ENCODE assay signal across 11 cellular contexts in the genomic region with DNA sequence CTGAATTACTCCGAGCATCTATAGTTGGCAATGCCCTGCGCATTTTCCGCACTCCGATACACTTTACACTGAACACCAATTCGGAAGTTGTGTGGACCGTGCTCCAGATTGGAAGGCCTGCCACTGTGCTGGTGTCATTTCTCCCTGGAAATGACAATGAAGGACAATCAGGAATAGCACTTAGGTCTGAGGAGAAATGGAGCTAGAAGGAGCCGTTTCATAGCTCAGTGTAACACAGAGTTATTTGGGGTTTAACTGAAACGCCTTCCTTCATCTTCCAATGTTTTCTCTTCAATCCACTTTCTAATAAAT. TPM values are rescaled to one million over a fixed set of nuclear protein-coding genes. Genes with fewer than 3 reads are reported as not detected.
A peak's percentile ranks its signal among the peaks of the same experiment; 100 is the strongest.
DNase-seq lines count a peak whose midpoint lies in the region; ATAC-seq and TF ChIP-seq lines count a peak whose summit lies in the region.
"Had no signal": no experiment of that assay in that cellular context is flagged by ENCODE, and none has a peak within 500 bp of the region (broad histone marks: within the 10 kb centered on the region; RNA-seq: fewer than 3 reads in every experiment).

No MANE protein-coding gene starts in this region.

- H3K36me3 Mint-ChIP-seq in activated T-cell treated with anti-CD3 and anti-CD28 coated beads, Interleukin-2, amount 50 U/mL, for 24 hours (ENCODE audit: low read depth) = no peaks in the 10 kb centered on the region

- no CpG with 5 or more reads among the region's 8 CpGs for WGBS in mesendoderm (ENCODE audit: extremely low coverage, insufficient coverage, low lambda C conversion rate)

- no peaks in the 10 kb centered on the region for H3K79me1 ChIP-seq in mesendoderm (ENCODE audit: low read length)

- no peak overlapping the region for H3K4ac ChIP-seq in mesendoderm (ENCODE audit: low read depth, low read length)

- H3K4me3 Mint-ChIP-seq in activated T-cell treated with anti-CD3 and anti-CD28 coated beads, Interleukin-2, amount 50 U/mL, for 24 hours = no peak overlapping the region
- H3K4me3 Mint-ChIP-seq: central memory CD8-positive, alpha-beta T cell had no signal

- TF ChIP-seq CTCF in LNCaP clone FGC (IDR thresholded peaks at IDR 0.05; ENCODE audit: control insufficient read depth, extremely low read depth, insufficient read depth) = no peak

- ATAC-seq in activated CD4-positive, CD25-positive, alpha-beta regulatory T cell treated with anti-CD3 and anti-CD28 coated beads, Interleukin-2, amount 50 U/mL, for 24 hours = no peak

- H3K23ac ChIP-seq in mesendoderm (ENCODE audit: low read length) = no peak overlapping the region

- H3K27me3 Mint-ChIP-seq in activated T-cell treated with anti-CD3 and anti-CD28 coated beads, Interleukin-2, amount 50 U/mL, for 24 hours = peaks cover 70% of the 10 kb centered on the region

- H3K27ac ChIP-seq in duodenal mucosa (ENCODE audit: low read depth, low read length) (no peak overlapping the region), mesendoderm (ENCODE audit: low read depth, low read length) (no peak overlapping the region)

- no peak overlapping the region for H2BK120ac ChIP-seq in mesendoderm (ENCODE audit: low read depth, low read length)

- peak overlapping the region; percentile 88 for H3K4me2 ChIP-seq in mesendoderm (ENCODE audit: low read length)

- H3K4me3 ChIP-seq in LNCaP clone FGC (ENCODE audit: low read depth, low read length) = peak overlapping the region; percentile 55
- H3K4me3 ChIP-seq in duodenal mucosa (ENCODE audit: low read depth in 1 of 2, low read length in 2 of 2) = peak overlapping the region; percentile 54 to 63
- no peak overlapping the region for H3K4me3 ChIP-seq in mesendoderm (ENCODE audit: low read length)

- H3K9ac ChIP-seq in duodenal mucosa (ENCODE audit: low read depth in 1 of 2, low read length in 2 of 2) = peak overlapping the region in 1 of 2 donors; percentile 22
- no peak overlapping the region for H3K9ac ChIP-seq in mesendoderm (ENCODE audit: low read length)

- DNase-seq in LNCaP clone FGC (ENCODE audit: low read depth) (peak; percentile 51), mesendoderm (no peak), superior temporal gyrus (ENCODE audit: extremely low spot score) (peak; percentile 43), COR-L47 (lab: John Stamatoyannopoulos, UW) (no peak), mucosa of gallbladder (ENCODE audit: low spot score) (no peak)
- DNase-seq in activated T-cell treated with anti-CD3 and anti-CD28 coated beads, Interleukin-2, amount 50 U/mL, for 24 hours = no peak
- DNase-seq: NCI-H1436, SHP77 treated with DMSO at 0.1 percent for 48 hours had no signal

- no peak overlapping the region for H4K8ac ChIP-seq in mesendoderm (ENCODE audit: low read depth, low read length)

- H3K79me2 ChIP-seq in mesendoderm (ENCODE audit: control insufficient read depth, insufficient read depth, low read length) = no peaks in the 10 kb centered on the region

- H3K18ac ChIP-seq in mesendoderm (ENCODE audit: low read length) = no peak overlapping the region

- H3K36me3 ChIP-seq in duodenal mucosa (ENCODE audit: control insufficient read depth in 1 of 2, insufficient read depth in 2 of 2, low read length in 2 of 2) (no peaks in the 10 kb centered on the region), mesendoderm (ENCODE audit: control insufficient read depth, insufficient read depth, low read length) (no peaks in the 10 kb centered on the region)

- H2AK5ac ChIP-seq in mesendoderm (ENCODE audit: low read length) = no peak overlapping the region

- peaks cover 2% of the 10 kb centered on the region for H3K4me1 Mint-ChIP-seq in activated T-cell treated with anti-CD3 and anti-CD28 coated beads, Interleukin-2, amount 50 U/mL, for 24 hours (ENCODE audit: low read depth)

- no peak overlapping the region for H4K5ac ChIP-seq in mesendoderm (ENCODE audit: low read length)

- no peaks in the 10 kb centered on the region for H3K9me3 ChIP-seq in duodenal mucosa (ENCODE audit: control insufficient read depth in 1 of 2, low read length in 2 of 2)

- H3K4me1 ChIP-seq in duodenal mucosa (ENCODE audit: control insufficient read depth in 1 of 2, insufficient read depth in 2 of 2, low read length in 2 of 2) (peaks cover 5 to 7% of the 10 kb centered on the region in 2 donors), mesendoderm (ENCODE audit: control insufficient read depth, low read depth, low read length) (no peaks in the 10 kb centered on the region)

- H3K27me3 ChIP-seq in duodenal mucosa (ENCODE audit: control insufficient read depth in 1 of 2, insufficient read depth in 2 of 2, low read length in 2 of 2) (peaks cover 21 to 33% of the 10 kb centered on the region in 2 donors), mesendoderm (ENCODE audit: insufficient read depth, low read length, poor library complexity) (peaks cover 2% of the 10 kb centered on the region)

- no peak overlapping the region for H3K27ac Mint-ChIP-seq in activated T-cell treated with anti-CD3 and anti-CD28 coated beads, Interleukin-2, amount 50 U/mL, for 24 hours

- no peak overlapping the region for H3K56ac ChIP-seq in mesendoderm (ENCODE audit: low read length)

- no peak overlapping the region for H2BK15ac ChIP-seq in mesendoderm (replicated peaks; ENCODE audit: low read depth)

- H3K9me3 Mint-ChIP-seq in activated T-cell treated with anti-CD3 and anti-CD28 coated beads, Interleukin-2, amount 50 U/mL, for 24 hours = no peaks in the 10 kb centered on the region
- H3K9me3 Mint-ChIP-seq: central memory CD8-positive, alpha-beta T cell had no signal

- no peak overlapping the region for H2BK5ac ChIP-seq in mesendoderm (ENCODE audit: low read length)

RNA-seq across cellular contexts. Expression of a gene that starts 0.5 kb away (rescaled TPM):
- polyA plus RNA-seq in mesendoderm (2013, experiment 1 of 2) = 1.1 TPM
- polyA plus RNA-seq in mesendoderm (2013, experiment 2 of 2) = 1.1 TPM
- total RNA-seq in mucosa of gallbladder = 1.8 TPM

RNA-seq across cellular contexts. Expression of a gene that starts 11.1 kb away (rescaled TPM):
- polyA plus RNA-seq in mesendoderm (2013, experiment 1 of 2) = not detected
- polyA plus RNA-seq in mesendoderm (2013, experiment 2 of 2) = not detected
- not detected for total RNA-seq in mucosa of gallbladder

RNA-seq across cellular contexts. Expression of a gene that starts 48.0 kb away (rescaled TPM):
- polyA plus RNA-seq in mesendoderm (2013, experiment 1 of 2) = 0.01 TPM
- under 0.01 TPM for polyA plus RNA-seq in mesendoderm (2013, experiment 2 of 2)
- total RNA-seq in mucosa of gallbladder = 1.3 TPM

RNA-seq across cellular contexts. Expression of a gene that starts 57.5 kb away (rescaled TPM):
- not detected for polyA plus RNA-seq in mesendoderm (2013, experiment 1 of 2)
- not detected for polyA plus RNA-seq in mesendoderm (2013, experiment 2 of 2)
- total RNA-seq in mucosa of gallbladder = not detected

Comparison
In these comparisons a context has a peak if more than half of its experiments do, and no peak if none do; other contexts are left out.
1. DNase-seq: peak in LNCaP clone FGC (single experiment) and superior temporal gyrus (single experiment); none in mesendoderm (single experiment), COR-L47 (single experiment), activated T-cell treated with anti-CD3 and anti-CD28 coated beads, Interleukin-2, amount 50 U/mL, for 24 hours (single experiment) and mucosa of gallbladder (single experiment).